Comparison of ENCODE assay signal across 12 cellular contexts in the genomic region with DNA sequence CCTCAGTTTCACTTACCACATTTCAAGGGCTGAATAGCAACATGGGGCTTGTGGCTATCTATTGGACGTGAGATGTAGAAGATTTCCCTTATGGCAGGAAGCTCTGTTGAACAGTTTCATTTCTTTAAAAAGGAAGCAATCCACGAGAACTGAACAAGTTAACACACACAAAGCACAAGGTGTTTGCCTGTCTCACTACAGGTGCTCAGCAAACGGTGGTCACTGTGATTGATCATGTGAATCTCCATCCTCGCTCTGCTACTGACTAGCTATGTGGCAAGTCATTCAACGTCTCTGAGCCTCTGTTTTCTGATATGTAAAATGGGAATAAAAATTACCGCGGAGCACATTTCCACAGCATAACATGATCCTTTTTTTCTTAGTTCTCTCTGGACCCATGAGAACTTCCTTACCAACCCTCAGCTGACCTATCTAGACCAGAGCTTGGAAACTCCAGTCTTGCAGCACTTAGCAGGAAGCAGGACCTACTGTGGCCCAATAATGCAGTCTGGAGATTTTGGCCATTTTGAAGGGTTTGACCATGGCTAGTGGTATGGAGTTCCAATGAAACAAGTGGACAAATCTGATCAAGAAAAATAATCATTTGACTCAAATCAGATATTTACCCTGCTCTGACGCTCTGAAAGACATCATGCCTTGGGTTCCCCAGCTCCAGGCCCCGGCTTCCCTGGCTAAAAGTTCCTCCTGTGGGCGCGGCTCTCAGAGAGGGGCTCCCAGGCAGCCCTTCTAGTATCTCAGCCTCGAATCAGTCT.
DNase-seq lines count a peak whose midpoint lies in the region; ATAC-seq and TF ChIP-seq lines count a peak whose summit lies in the region.
"Had no signal": no experiment of that assay in that cellular context is flagged by ENCODE, and none has a peak within 500 bp of the region (broad histone marks: within the 10 kb centered on the region; RNA-seq: fewer than 3 reads in every experiment).

No MANE protein-coding gene starts in this region.

- peak overlapping the region; percentile 64 for H3K4me3 Mint-ChIP-seq in activated B cell treated with CpG ODN at 0.5 μM for 24 hours
- peak overlapping the region in 1 of 2 donors; percentile 46 for H3K4me3 Mint-ChIP-seq in stimulated activated naive B cell treated with anti-CD40 and anti-IgM and Interleukin-4, amounts not matched to agents 10 μg/mL and 1 μg/mL and 100 μg/mL, for 72 hours
- H3K4me3 Mint-ChIP-seq: activated CD4-positive, alpha-beta memory T cell treated with anti-CD3 and anti-CD28 coated beads, Interleukin-2, amount 10 ng/mL, durations not matched to agents 7 days and 5 days; central memory CD8-positive, alpha-beta T cell had no signal

- H3K9me3 Mint-ChIP-seq in activated B cell treated with CpG ODN at 0.5 μM for 24 hours, result no peaks in the 10 kb centered on the region
- H3K9me3 Mint-ChIP-seq in stimulated activated naive B cell treated with anti-CD40 and anti-IgM and Interleukin-4, amounts not matched to agents 10 μg/mL and 1 μg/mL and 100 μg/mL, for 72 hours, result no peaks in the 10 kb centered on the region
- H3K9me3 Mint-ChIP-seq: activated CD4-positive, alpha-beta memory T cell treated with anti-CD3 and anti-CD28 coated beads, Interleukin-2, amount 10 ng/mL, durations not matched to agents 7 days and 5 days; central memory CD8-positive, alpha-beta T cell had no signal

- POLR2A ChIA-PET in activated B cell treated with CpG ODN at 0.5 μM for 24 hours (lab: Charles Lee), result interaction anchor here (0.6 to 18.7 kb wide), 44 partner anchors 8 to 302 kb away, joined by 3 to 585 read pairs (median 5); a partner anchor contains a TSS

- CTCF ChIA-PET in activated B cell treated with CpG ODN at 0.5 μM for 24 hours (lab: Charles Lee), result interaction anchor here (0.8 to 1.6 kb wide), 5 partner anchors 150 to 301 kb away, joined by 3 to 4 read pairs (median 3); no protein-coding TSS in a partner anchor

- DNase-seq in activated B cell treated with CpG ODN at 0.5 μM for 24 hours (no peak), SIG-M5 treated with dmso at 0.1 percent for 504 hours (lab: John Stamatoyannopoulos, UW; ENCODE audit: unreplicated experiment) (no peak), AG20443 (ENCODE audit: low spot score) (no peak), NCI-H526 (lab: John Stamatoyannopoulos, UW) (no peak), NCI-H2029 (lab: John Stamatoyannopoulos, UW) (no peak)
- peak; percentile 53 for DNase-seq in stimulated activated naive B cell treated with anti-CD40 and anti-IgM and Interleukin-4, amounts not matched to agents 10 μg/mL and 1 μg/mL and 100 μg/mL, for 72 hours
- DNase-seq: activated CD4-positive, alpha-beta memory T cell treated with anti-CD3 and anti-CD28 coated beads, Interleukin-2, amount 10 ng/mL, durations not matched to agents 7 days and 5 days; stimulated activated CD4-positive, alpha-beta T cell treated with anti-CD3 and anti-CD28 coated beads, Interleukin-12 subunit alpha, Interleukin-12 subunit beta, amount 100 ng/mL, for 4 hours had no signal

- peaks cover 66% of the 10 kb centered on the region for H3K4me1 Mint-ChIP-seq in activated B cell treated with CpG ODN at 0.5 μM for 24 hours
- H3K4me1 Mint-ChIP-seq in stimulated activated naive B cell treated with anti-CD40 and anti-IgM and Interleukin-4, amounts not matched to agents 10 μg/mL and 1 μg/mL and 100 μg/mL, for 72 hours, result peaks cover 28 to 72% of the 10 kb centered on the region in 2 donors

- ATAC-seq in GM18909 (IDR thresholded peaks at IDR 0.05; ENCODE audit: poor library complexity, unreplicated experiment) (peak; percentile 66), HG02943 (IDR thresholded peaks at IDR 0.05; ENCODE audit: low read depth, unreplicated experiment) (peak; percentile 58), activated B cell treated with CpG ODN at 0.5 μM for 24 hours (ENCODE audit: low read depth) (peak; percentile 84)
- peak; percentile 93 to 95 for ATAC-seq in stimulated activated naive B cell treated with anti-CD40 and anti-IgM and Interleukin-4, amounts not matched to agents 10 μg/mL and 1 μg/mL and 100 μg/mL, for 72 hours (replicated peaks)
- ATAC-seq: Panc1 had no signal

- TF ChIP-seq CTCF in activated B cell treated with CpG ODN at 0.5 μM for 24 hours (IDR thresholded peaks at IDR 0.05), result no peak

- H3K27ac Mint-ChIP-seq in activated B cell treated with CpG ODN at 0.5 μM for 24 hours, result peak overlapping the region; percentile 94
- peak overlapping the region; percentile 70 for H3K27ac Mint-ChIP-seq in stimulated activated naive B cell treated with anti-CD40 and anti-IgM and Interleukin-4, amounts not matched to agents 10 μg/mL and 1 μg/mL and 100 μg/mL, for 72 hours
- H3K27ac Mint-ChIP-seq: activated CD4-positive, alpha-beta memory T cell treated with anti-CD3 and anti-CD28 coated beads, Interleukin-2, amount 10 ng/mL, durations not matched to agents 7 days and 5 days had no signal

- intact Hi-C loops in activated B cell treated with CpG ODN at 0.5 μM for 24 hours (cut with micrococcal nuclease), result loop anchor here (1.0 to 2.0 kb wide), 2 partner anchors 19 to 38 kb away; no protein-coding TSS in a partner anchor

- no peaks in the 10 kb centered on the region for H3K36me3 Mint-ChIP-seq in activated B cell treated with CpG ODN at 0.5 μM for 24 hours (ENCODE audit: low read depth)
- peaks cover 0 to 1% of the 10 kb centered on the region in 2 donors for H3K36me3 Mint-ChIP-seq in stimulated activated naive B cell treated with anti-CD40 and anti-IgM and Interleukin-4, amounts not matched to agents 10 μg/mL and 1 μg/mL and 100 μg/mL, for 72 hours

- H3K27me3 Mint-ChIP-seq in activated B cell treated with CpG ODN at 0.5 μM for 24 hours, result no peaks in the 10 kb centered on the region
- H3K27me3 Mint-ChIP-seq in stimulated activated naive B cell treated with anti-CD40 and anti-IgM and Interleukin-4, amounts not matched to agents 10 μg/mL and 1 μg/mL and 100 μg/mL, for 72 hours, result no peaks in the 10 kb centered on the region
- H3K27me3 Mint-ChIP-seq: activated CD4-positive, alpha-beta memory T cell treated with anti-CD3 and anti-CD28 coated beads, Interleukin-2, amount 10 ng/mL, durations not matched to agents 7 days and 5 days; central memory CD8-positive, alpha-beta T cell had no signal
